ENCODE assay signal across 27 cellular contexts in genomic region chr11:44320289-44320973, GRCh38. TPM values are rescaled to one million over a fixed set of nuclear protein-coding genes. Genes with fewer than 3 reads are reported as not detected.
DNase-seq lines count a peak whose midpoint lies in the region; FAIRE-seq and TF ChIP-seq lines count a peak whose summit lies in the region.
"Had no signal": no experiment of that assay in that cellular context is flagged by ENCODE, and none has a peak within 500 bp of the region (broad histone marks: within the 10 kb centered on the region; RNA-seq: fewer than 3 reads in every experiment).

No MANE protein-coding gene starts in this region.

- H3K27ac ChIP-seq in breast epithelium, result no peak overlapping the region
- no peak overlapping the region for H3K27ac ChIP-seq in astrocyte (ENCODE audit: low read depth, low read length)
- H3K27ac ChIP-seq in kidney (ENCODE audit: low read depth in 2 of 2, low read length in 2 of 2), result no peak overlapping the region
- no peak overlapping the region for H3K27ac ChIP-seq in adrenal gland
- H3K27ac ChIP-seq: esophagus muscularis mucosa, gastrocnemius medialis, transverse colon had no signal

- H3K36me3 Mint-ChIP-seq in MCF 10A (ENCODE audit: insufficient read depth, unreplicated experiment), result no peaks in the 10 kb centered on the region
- H3K36me3 Mint-ChIP-seq in astrocyte (ENCODE audit: low read depth, unreplicated experiment), result no peaks in the 10 kb centered on the region
- H3K36me3 Mint-ChIP-seq in type B pancreatic cell, result no peaks in the 10 kb centered on the region
- H3K36me3 Mint-ChIP-seq: activated CD8-positive, alpha-beta memory T cell treated with anti-CD3 and anti-CD28 coated beads, Interleukin-2, amount 10 ng/mL, durations not matched to agents 7 days and 5 days; activated naive CD8-positive, alpha-beta T cell had no signal

- H3K9me3 Mint-ChIP-seq in MCF 10A (ENCODE audit: unreplicated experiment) (no peaks in the 10 kb centered on the region), astrocyte (ENCODE audit: unreplicated experiment) (peaks cover 10% of the 10 kb centered on the region), type B pancreatic cell (no peaks in the 10 kb centered on the region)
- H3K9me3 Mint-ChIP-seq: activated T-helper 2 cell treated with anti-CD3 and anti-CD28 coated beads, Interferon-gamma antibody, Interleukin-2, Interleukin-4, amounts not matched to agents 10 μg/mL and 5 μg/mL and 100 μg/mL, durations not matched to agents 14 hours and 24 hours and 36 hours had no signal

- H4K20me1 ChIP-seq in astrocyte (ENCODE audit: insufficient read depth, low read length), result no peaks in the 10 kb centered on the region

- peak overlapping the region in 2 of 3 donors; percentile 21 to 52 for H3K4me3 ChIP-seq in breast epithelium
- H3K4me3 ChIP-seq in astrocyte (ENCODE audit: insufficient read depth, low read depth, low read length), result no peak overlapping the region
- H3K4me3 ChIP-seq in kidney (ENCODE audit: low read length in 2 of 2), result no peak overlapping the region
- H3K4me3 ChIP-seq in adrenal gland, result no peak overlapping the region
- H3K4me3 ChIP-seq: esophagus muscularis mucosa, GM12878, transverse colon had no signal

- H3K36me3 ChIP-seq in breast epithelium (no peaks in the 10 kb centered on the region), astrocyte (ENCODE audit: insufficient read depth, low read length) (no peaks in the 10 kb centered on the region), kidney (ENCODE audit: control insufficient read depth in 1 of 2, insufficient read depth in 2 of 2, low read length in 2 of 2) (no peaks in the 10 kb centered on the region), adrenal gland (replicated peaks in 1 of 2) (no peaks in the 10 kb centered on the region)
- H3K36me3 ChIP-seq: BE2C, esophagus muscularis mucosa, gastrocnemius medialis, transverse colon had no signal

- no peak overlapping the region for H3K4me2 ChIP-seq in astrocyte (ENCODE audit: low read length)

- H3K9me3 ChIP-seq in breast epithelium (no peaks in the 10 kb centered on the region), astrocyte (ENCODE audit: insufficient read depth, low read depth, low read length) (no peaks in the 10 kb centered on the region), kidney (ENCODE audit: control insufficient read depth in 1 of 2, low read length in 2 of 2) (no peaks in the 10 kb centered on the region), adrenal gland (replicated peaks in 1 of 3) (no peaks in the 10 kb centered on the region)
- H3K9me3 ChIP-seq: BE2C, esophagus muscularis mucosa, gastrocnemius medialis, transverse colon had no signal

- H3K4me1 Mint-ChIP-seq in MCF 10A (ENCODE audit: insufficient read depth, unreplicated experiment), result no peaks in the 10 kb centered on the region
- H3K4me1 Mint-ChIP-seq in astrocyte (ENCODE audit: low read depth, unreplicated experiment), result no peaks in the 10 kb centered on the region
- H3K4me1 Mint-ChIP-seq in type B pancreatic cell (ENCODE audit: unreplicated experiment), result peaks cover 35% of the 10 kb centered on the region

- H3K4me1 ChIP-seq in breast epithelium (no peaks in the 10 kb centered on the region), astrocyte (ENCODE audit: insufficient read depth, low read length) (peaks cover 14% of the 10 kb centered on the region), kidney (ENCODE audit: control insufficient read depth in 1 of 2, insufficient read depth in 1 of 2, low read depth in 1 of 2, low read length in 2 of 2) (peaks cover 0 to 7% of the 10 kb centered on the region in 2 donors), adrenal gland (replicated peaks in 1 of 2) (peaks cover 8 to 16% of the 10 kb centered on the region in 2 donors)
- H3K4me1 ChIP-seq: BE2C had no signal

- no peak overlapping the region for H2AFZ ChIP-seq in astrocyte (ENCODE audit: low read depth, low read length)

- intact Hi-C loops in breast epithelium (cut with DNase I; ENCODE audit: low total_unique reads) (no loop called here), MCF 10A (cut with micrococcal nuclease) (no loop called here), kidney (cut with DNase I) (no loop called here), adrenal gland (cut with DNase I) (no loop called here)

- H3K4me3 Mint-ChIP-seq in MCF 10A (ENCODE audit: unreplicated experiment), result no peak overlapping the region
- H3K4me3 Mint-ChIP-seq in astrocyte (ENCODE audit: unreplicated experiment), result peak overlapping the region; percentile 11
- peak overlapping the region; percentile 43 for H3K4me3 Mint-ChIP-seq in type B pancreatic cell
- H3K4me3 Mint-ChIP-seq: activated CD8-positive, alpha-beta memory T cell treated with anti-CD3 and anti-CD28 coated beads, Interleukin-2, amount 10 ng/mL, durations not matched to agents 7 days and 5 days; activated naive CD8-positive, alpha-beta T cell had no signal

- DNase-seq in breast epithelium (ENCODE audit: low spot score in 2 of 2), result no peak
- DNase-seq in MCF 10A (ENCODE audit: unreplicated experiment), result no peak
- no peak for DNase-seq in astrocyte (ENCODE audit: low read depth)
- DNase-seq in kidney, result peak; percentile 22
- no peak for DNase-seq in type B pancreatic cell (ENCODE audit: extremely low spot score, unreplicated experiment)
- DNase-seq in NCI-H524 (lab: John Stamatoyannopoulos, UW), result no peak
- DNase-seq in cerebellar nuclear complex (lab: John Stamatoyannopoulos, UW), result no peak
- DNase-seq in adrenal gland, result no peak
- DNase-seq: activated CD4-positive, alpha-beta T cell treated with anti-CD3 and anti-CD28 coated beads for 4 hours; activated CD8-positive, alpha-beta memory T cell treated with anti-CD3 and anti-CD28 coated beads, Interleukin-2, amount 10 ng/mL, durations not matched to agents 7 days and 5 days; BE2C; effector CD8-positive, alpha-beta T cell; gastrocnemius medialis; left cardiac atrium; NCI-H187; NCI-H82; stimulated activated CD4-positive, alpha-beta T cell treated with anti-CD3 and anti-CD28 coated beads, Interleukin-4, amount 100 ng/mL, for 24 hours; stimulated activated naive CD8-positive, alpha-beta T cell treated with anti-CD3 and anti-CD28 coated beads, Interleukin-15, Interleukin-2, amounts not matched to agents 100 U/mL and 50 U/mL, for 24 hours; transverse colon had no signal

- TF ChIP-seq POLR2A in breast epithelium (IDR thresholded peaks at IDR 0.05) (no peak), adrenal gland (IDR thresholded peaks at IDR 0.05) (no peak)

- H3K9ac ChIP-seq in astrocyte (ENCODE audit: low read length) (no peak overlapping the region), kidney (ENCODE audit: low read length in 2 of 2) (no peak overlapping the region)

- no TSS peak for BruUV-seq in MCF 10A (replicated peaks; lab: Mats Ljungman, UMichigan)

- POLR2A ChIA-PET in MCF 10A (lab: Yijun Ruan, JAX), result interaction anchor here (0.6 kb wide), 1 partner anchor 19 kb away, joined by 5 read pairs; no protein-coding TSS in a partner anchor

- TF ChIP-seq CTCF in breast epithelium (IDR thresholded peaks at IDR 0.05) (no peak), MCF 10A (IDR thresholded peaks at IDR 0.05; ENCODE audit: unreplicated experiment) (no peak), astrocyte (IDR thresholded peaks at IDR 0.05; ENCODE audit: insufficient read depth, low read depth, low read length) (no peak), kidney (IDR thresholded peaks at IDR 0.05; ENCODE audit: borderline replicate concordance, extremely low read depth, insufficient read depth) (no peak), type B pancreatic cell (conservative IDR thresholded peaks at IDR 0.05) (no peak), adrenal gland (IDR thresholded peaks at IDR 0.05) (no peak)

- CTCF ChIA-PET in MCF 10A (lab: Yijun Ruan, JAX), result no interaction called here

- H3K27me3 Mint-ChIP-seq in MCF 10A (ENCODE audit: insufficient read depth, unreplicated experiment) (peaks cover 95% of the 10 kb centered on the region), astrocyte (ENCODE audit: low read depth, unreplicated experiment) (peaks cover 88% of the 10 kb centered on the region), type B pancreatic cell (peaks cover 98% of the 10 kb centered on the region)

- 6 to 11% (median 6%) methylated on average over 17 to 20 of the region's 20 CpGs for WGBS in adrenal gland, 4 donors

- peaks cover 0 to 94% of the 10 kb centered on the region in 2 donors for H3K27me3 ChIP-seq in breast epithelium
- H3K27me3 ChIP-seq in astrocyte (ENCODE audit: insufficient read depth, low read length), result peaks cover 98% of the 10 kb centered on the region
- peaks cover 94% of the 10 kb centered on the region for H3K27me3 ChIP-seq in adrenal gland

- FAIRE-seq in astrocyte (lab: Jason Lieb, UNC) (no peak), kidney (lab: Jason Lieb, UNC) (no peak)
- FAIRE-seq: A204.1, GM12878 had no signal

- H3K79me2 ChIP-seq in astrocyte (ENCODE audit: insufficient read depth, low read length), result no peaks in the 10 kb centered on the region

- H3K27ac Mint-ChIP-seq in MCF 10A (ENCODE audit: low read depth, unreplicated experiment) (no peak overlapping the region), astrocyte (ENCODE audit: unreplicated experiment) (no peak overlapping the region), type B pancreatic cell (no peak overlapping the region)
- H3K27ac Mint-ChIP-seq: activated CD8-positive, alpha-beta memory T cell treated with anti-CD3 and anti-CD28 coated beads, Interleukin-2, amount 10 ng/mL, durations not matched to agents 7 days and 5 days; activated naive CD8-positive, alpha-beta T cell; activated T-helper 2 cell treated with anti-CD3 and anti-CD28 coated beads, Interferon-gamma antibody, Interleukin-2, Interleukin-4, amounts not matched to agents 10 μg/mL and 5 μg/mL and 100 μg/mL, durations not matched to agents 14 hours and 24 hours and 36 hours had no signal

RNA-seq across cellular contexts. Expression of gene ALX4, which starts 10.5 kb away (rescaled TPM):
- total RNA-seq in breast epithelium (1 to 10 TPM in 2 of 3 donors, under 1 TPM in 1; under 0.01 to 5.2 (median 1.9) TPM), MCF 10A (2022) (not detected in 2 replicates), astrocyte (not detected in 2 replicates), kidney (0.16 TPM), type B pancreatic cell (ENCODE audit: low replicate concordance) (0.43 and 11.6 TPM in 2 replicates), adrenal gland (not detected)
- polyA plus RNA-seq in kidney (ENCODE audit: insufficient read depth, low read depth, low replicate concordance) (0.09 TPM), adrenal gland (under 1 TPM in 1 of 3 donors, not detected in 2; 0.03 TPM)
- total RNA-seq: activated CD8-positive, alpha-beta memory T cell treated with anti-CD3 and anti-CD28 coated beads, Interleukin-2, amount 10 ng/mL, durations not matched to agents 7 days and 5 days; activated T-helper 2 cell treated with anti-CD3 and anti-CD28 coated beads, Interferon-gamma antibody, Interleukin-2, Interleukin-4, amounts not matched to agents 10 μg/mL and 5 μg/mL and 100 μg/mL, durations not matched to agents 14 hours and 24 hours and 36 hours; GM12878; OCI-LY7; pulmonary artery endothelial cell; smooth muscle cell; transverse colon had no signal
- polyA plus RNA-seq: GM12878, smooth muscle cell had no signal

Comparison
In these comparisons a context has a peak if more than half of its experiments do, and no peak if none do; other contexts are left out.
1. H3K4me3 ChIP-seq: peak in breast epithelium (2 of 3); none in astrocyte (single experiment), kidney (0 of 2) and adrenal gland (0 of 4).